ENCODE assay signal across 1 cellular context in the genomic region with DNA sequence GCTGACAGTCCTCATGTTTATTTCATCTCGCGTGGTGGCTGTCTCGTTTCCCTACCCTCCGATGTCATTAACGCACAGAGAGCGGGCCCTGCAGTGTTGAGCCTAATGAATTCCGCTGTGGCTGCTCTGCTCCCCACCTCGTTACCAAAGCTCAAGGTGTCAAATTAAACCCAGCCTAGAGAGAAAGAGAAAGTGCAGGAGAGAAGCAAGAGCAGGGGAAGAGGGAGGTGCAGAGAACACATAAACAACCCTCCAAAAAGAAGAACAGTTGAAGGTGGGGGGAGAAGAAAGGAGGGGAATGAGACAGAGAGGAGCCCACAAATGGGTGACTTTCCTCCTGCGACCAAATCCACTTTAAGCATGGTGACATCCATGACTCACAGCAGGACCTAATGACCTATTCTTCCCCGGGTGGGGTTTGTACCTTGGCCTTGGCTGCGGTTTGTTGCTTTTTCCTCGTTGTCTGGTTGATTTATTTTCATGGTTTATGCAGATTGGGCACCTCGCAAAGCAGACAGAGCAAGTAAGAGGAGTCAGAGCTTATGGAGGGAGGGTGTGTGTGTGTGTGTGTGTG.
TF ChIP-seq lines count a peak whose summit lies in the region.

No MANE protein-coding gene starts in this region.

TF ChIP-seq in HEK293, 187 proteins besides CTCF, POLR2A, EP300 and RAD21 (continued from another document and continues in another):
- peak; percentile 86 for TF ChIP-seq ZNF341 (tag by site-specific recombination; IDR thresholded peaks at IDR 0.05; ENCODE audit: low read depth)
- no peak for TF ChIP-seq ZNF48 (tag by site-specific recombination; IDR thresholded peaks at IDR 0.05)
- TF ChIP-seq ZNF623 (tag by site-specific recombination; IDR thresholded peaks at IDR 0.05) = no peak
- peak; percentile 36; the same call in 1 of the 2 replicates for TF ChIP-seq WT1 (tag by site-specific recombination; IDR thresholded peaks at IDR 0.05)
- TF ChIP-seq ZNF658 (tag by site-specific recombination; IDR thresholded peaks at IDR 0.05) = no peak
- TF ChIP-seq, protein P1, sequence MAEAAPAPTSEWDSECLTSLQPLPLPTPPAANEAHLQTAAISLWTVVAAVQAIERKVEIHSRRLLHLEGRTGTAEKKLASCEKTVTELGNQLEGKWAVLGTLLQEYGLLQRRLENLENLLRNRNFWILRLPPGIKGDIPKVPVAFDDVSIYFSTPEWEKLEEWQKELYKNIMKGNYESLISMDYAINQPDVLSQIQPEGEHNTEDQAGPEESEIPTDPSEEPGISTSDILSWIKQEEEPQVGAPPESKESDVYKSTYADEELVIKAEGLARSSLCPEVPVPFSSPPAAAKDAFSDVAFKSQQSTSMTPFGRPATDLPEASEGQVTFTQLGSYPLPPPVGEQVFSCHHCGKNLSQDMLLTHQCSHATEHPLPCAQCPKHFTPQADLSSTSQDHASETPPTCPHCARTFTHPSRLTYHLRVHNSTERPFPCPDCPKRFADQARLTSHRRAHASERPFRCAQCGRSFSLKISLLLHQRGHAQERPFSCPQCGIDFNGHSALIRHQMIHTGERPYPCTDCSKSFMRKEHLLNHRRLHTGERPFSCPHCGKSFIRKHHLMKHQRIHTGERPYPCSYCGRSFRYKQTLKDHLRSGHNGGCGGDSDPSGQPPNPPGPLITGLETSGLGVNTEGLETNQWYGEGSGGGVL (tag by site-specific recombination; IDR thresholded peaks at IDR 0.05) = peak; percentile 83
- TF ChIP-seq ZXDB (tag by site-specific recombination; IDR thresholded peaks at IDR 0.05) = no peak
- TF ChIP-seq ZNF211 (tag by site-specific recombination; IDR thresholded peaks at IDR 0.05; ENCODE audit: low read depth) = no peak
- no peak for TF ChIP-seq OVOL3 (tag by site-specific recombination; IDR thresholded peaks at IDR 0.05)
- TF ChIP-seq, protein P2, sequence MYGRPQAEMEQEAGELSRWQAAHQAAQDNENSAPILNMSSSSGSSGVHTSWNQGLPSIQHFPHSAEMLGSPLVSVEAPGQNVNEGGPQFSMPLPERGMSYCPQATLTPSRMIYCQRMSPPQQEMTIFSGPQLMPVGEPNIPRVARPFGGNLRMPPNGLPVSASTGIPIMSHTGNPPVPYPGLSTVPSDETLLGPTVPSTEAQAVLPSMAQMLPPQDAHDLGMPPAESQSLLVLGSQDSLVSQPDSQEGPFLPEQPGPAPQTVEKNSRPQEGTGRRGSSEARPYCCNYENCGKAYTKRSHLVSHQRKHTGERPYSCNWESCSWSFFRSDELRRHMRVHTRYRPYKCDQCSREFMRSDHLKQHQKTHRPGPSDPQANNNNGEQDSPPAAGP (tag by site-specific recombination; IDR thresholded peaks at IDR 0.05) = no peak; the same call in 1 of the 2 replicates
- TF ChIP-seq, protein P3, sequence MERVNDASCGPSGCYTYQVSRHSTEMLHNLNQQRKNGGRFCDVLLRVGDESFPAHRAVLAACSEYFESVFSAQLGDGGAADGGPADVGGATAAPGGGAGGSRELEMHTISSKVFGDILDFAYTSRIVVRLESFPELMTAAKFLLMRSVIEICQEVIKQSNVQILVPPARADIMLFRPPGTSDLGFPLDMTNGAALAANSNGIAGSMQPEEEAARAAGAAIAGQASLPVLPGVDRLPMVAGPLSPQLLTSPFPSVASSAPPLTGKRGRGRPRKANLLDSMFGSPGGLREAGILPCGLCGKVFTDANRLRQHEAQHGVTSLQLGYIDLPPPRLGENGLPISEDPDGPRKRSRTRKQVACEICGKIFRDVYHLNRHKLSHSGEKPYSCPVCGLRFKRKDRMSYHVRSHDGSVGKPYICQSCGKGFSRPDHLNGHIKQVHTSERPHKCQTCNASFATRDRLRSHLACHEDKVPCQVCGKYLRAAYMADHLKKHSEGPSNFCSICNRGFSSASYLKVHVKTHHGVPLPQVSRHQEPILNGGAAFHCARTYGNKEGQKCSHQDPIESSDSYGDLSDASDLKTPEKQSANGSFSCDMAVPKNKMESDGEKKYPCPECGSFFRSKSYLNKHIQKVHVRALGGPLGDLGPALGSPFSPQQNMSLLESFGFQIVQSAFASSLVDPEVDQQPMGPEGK (tag by site-specific recombination; IDR thresholded peaks at IDR 0.05) = peak; percentile 87
- TF ChIP-seq ZNF114 (tag by site-specific recombination; IDR thresholded peaks at IDR 0.05) = no peak
- peak; percentile 40; the same call in 1 of the 2 replicates for TF ChIP-seq PRDM1 (tag by site-specific recombination; IDR thresholded peaks at IDR 0.05)
- no peak; the same call in 1 of the 2 replicates for TF ChIP-seq ZNF121 (tag by site-specific recombination; IDR thresholded peaks at IDR 0.05)
- peak; percentile 71 for TF ChIP-seq ZNF600 (tag by site-specific recombination; IDR thresholded peaks at IDR 0.05)
- TF ChIP-seq, protein P4, sequence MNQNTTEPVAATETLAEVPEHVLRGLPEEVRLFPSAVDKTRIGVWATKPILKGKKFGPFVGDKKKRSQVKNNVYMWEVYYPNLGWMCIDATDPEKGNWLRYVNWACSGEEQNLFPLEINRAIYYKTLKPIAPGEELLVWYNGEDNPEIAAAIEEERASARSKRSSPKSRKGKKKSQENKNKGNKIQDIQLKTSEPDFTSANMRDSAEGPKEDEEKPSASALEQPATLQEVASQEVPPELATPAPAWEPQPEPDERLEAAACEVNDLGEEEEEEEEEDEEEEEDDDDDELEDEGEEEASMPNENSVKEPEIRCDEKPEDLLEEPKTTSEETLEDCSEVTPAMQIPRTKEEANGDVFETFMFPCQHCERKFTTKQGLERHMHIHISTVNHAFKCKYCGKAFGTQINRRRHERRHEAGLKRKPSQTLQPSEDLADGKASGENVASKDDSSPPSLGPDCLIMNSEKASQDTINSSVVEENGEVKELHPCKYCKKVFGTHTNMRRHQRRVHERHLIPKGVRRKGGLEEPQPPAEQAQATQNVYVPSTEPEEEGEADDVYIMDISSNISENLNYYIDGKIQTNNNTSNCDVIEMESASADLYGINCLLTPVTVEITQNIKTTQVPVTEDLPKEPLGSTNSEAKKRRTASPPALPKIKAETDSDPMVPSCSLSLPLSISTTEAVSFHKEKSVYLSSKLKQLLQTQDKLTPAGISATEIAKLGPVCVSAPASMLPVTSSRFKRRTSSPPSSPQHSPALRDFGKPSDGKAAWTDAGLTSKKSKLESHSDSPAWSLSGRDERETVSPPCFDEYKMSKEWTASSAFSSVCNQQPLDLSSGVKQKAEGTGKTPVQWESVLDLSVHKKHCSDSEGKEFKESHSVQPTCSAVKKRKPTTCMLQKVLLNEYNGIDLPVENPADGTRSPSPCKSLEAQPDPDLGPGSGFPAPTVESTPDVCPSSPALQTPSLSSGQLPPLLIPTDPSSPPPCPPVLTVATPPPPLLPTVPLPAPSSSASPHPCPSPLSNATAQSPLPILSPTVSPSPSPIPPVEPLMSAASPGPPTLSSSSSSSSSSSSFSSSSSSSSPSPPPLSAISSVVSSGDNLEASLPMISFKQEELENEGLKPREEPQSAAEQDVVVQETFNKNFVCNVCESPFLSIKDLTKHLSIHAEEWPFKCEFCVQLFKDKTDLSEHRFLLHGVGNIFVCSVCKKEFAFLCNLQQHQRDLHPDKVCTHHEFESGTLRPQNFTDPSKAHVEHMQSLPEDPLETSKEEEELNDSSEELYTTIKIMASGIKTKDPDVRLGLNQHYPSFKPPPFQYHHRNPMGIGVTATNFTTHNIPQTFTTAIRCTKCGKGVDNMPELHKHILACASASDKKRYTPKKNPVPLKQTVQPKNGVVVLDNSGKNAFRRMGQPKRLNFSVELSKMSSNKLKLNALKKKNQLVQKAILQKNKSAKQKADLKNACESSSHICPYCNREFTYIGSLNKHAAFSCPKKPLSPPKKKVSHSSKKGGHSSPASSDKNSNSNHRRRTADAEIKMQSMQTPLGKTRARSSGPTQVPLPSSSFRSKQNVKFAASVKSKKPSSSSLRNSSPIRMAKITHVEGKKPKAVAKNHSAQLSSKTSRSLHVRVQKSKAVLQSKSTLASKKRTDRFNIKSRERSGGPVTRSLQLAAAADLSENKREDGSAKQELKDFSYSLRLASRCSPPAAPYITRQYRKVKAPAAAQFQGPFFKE (tag by site-specific recombination; IDR thresholded peaks at IDR 0.05; ENCODE audit: borderline replicate concordance) = no peak
- TF ChIP-seq ZNF202 (tag by site-specific recombination; IDR thresholded peaks at IDR 0.05; ENCODE audit: borderline replicate concordance) = peak; percentile 61; the same call in 1 of the 2 replicates
- no peak for TF ChIP-seq ZNF660 (tag by site-specific recombination; IDR thresholded peaks at IDR 0.05)
- TF ChIP-seq, protein P5, sequence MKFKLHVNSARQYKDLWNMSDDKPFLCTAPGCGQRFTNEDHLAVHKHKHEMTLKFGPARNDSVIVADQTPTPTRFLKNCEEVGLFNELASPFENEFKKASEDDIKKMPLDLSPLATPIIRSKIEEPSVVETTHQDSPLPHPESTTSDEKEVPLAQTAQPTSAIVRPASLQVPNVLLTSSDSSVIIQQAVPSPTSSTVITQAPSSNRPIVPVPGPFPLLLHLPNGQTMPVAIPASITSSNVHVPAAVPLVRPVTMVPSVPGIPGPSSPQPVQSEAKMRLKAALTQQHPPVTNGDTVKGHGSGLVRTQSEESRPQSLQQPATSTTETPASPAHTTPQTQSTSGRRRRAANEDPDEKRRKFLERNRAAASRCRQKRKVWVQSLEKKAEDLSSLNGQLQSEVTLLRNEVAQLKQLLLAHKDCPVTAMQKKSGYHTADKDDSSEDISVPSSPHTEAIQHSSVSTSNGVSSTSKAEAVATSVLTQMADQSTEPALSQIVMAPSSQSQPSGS (tag by site-specific recombination; IDR thresholded peaks at IDR 0.05; ENCODE audit: low read depth) = no peak
- TF ChIP-seq, protein P6, sequence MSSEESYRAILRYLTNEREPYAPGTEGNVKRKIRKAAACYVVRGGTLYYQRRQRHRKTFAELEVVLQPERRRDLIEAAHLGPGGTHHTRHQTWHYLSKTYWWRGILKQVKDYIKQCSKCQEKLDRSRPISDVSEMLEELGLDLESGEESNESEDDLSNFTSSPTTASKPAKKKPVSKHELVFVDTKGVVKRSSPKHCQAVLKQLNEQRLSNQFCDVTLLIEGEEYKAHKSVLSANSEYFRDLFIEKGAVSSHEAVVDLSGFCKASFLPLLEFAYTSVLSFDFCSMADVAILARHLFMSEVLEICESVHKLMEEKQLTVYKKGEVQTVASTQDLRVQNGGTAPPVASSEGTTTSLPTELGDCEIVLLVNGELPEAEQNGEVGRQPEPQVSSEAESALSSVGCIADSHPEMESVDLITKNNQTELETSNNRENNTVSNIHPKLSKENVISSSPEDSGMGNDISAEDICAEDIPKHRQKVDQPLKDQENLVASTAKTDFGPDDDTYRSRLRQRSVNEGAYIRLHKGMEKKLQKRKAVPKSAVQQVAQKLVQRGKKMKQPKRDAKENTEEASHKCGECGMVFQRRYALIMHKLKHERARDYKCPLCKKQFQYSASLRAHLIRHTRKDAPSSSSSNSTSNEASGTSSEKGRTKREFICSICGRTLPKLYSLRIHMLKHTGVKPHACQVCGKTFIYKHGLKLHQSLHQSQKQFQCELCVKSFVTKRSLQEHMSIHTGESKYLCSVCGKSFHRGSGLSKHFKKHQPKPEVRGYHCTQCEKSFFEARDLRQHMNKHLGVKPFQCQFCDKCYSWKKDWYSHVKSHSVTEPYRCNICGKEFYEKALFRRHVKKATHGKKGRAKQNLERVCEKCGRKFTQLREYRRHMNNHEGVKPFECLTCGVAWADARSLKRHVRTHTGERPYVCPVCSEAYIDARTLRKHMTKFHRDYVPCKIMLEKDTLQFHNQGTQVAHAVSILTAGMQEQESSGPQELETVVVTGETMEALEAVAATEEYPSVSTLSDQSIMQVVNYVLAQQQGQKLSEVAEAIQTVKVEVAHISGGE (tag by site-specific recombination; conservative IDR thresholded peaks at IDR 0.05; ENCODE audit: low read depth) = no peak
- peak; percentile 49 for TF ChIP-seq ZIC2 (tag by site-specific recombination; IDR thresholded peaks at IDR 0.05)
- peak; percentile 65 for TF ChIP-seq ZBTB17 (tag by site-specific recombination; IDR thresholded peaks at IDR 0.05)
- no peak for TF ChIP-seq ZNF404 (tag by site-specific recombination; IDR thresholded peaks at IDR 0.05)
- no peak for TF ChIP-seq ZNF223 (tag by site-specific recombination; IDR thresholded peaks at IDR 0.05)
- no peak for TF ChIP-seq ZNF174 (tag by site-specific recombination; IDR thresholded peaks at IDR 0.05)
- TF ChIP-seq, protein P7, sequence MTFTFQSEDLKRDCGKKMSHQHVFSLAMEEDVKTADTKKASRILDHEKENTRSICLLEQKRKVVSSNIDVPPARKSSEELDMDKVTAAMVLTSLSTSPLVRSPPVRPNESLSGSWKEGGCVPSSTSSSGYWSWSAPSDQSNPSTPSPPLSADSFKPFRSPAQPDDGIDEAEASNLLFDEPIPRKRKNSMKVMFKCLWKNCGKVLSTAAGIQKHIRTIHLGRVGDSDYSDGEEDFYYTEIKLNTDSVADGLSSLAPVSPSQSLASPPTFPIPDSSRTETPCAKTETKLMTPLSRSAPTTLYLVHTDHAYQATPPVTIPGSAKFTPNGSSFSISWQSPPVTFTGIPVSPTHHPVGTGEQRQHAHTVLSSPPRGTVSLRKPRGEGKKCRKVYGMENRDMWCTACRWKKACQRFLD (tag by site-specific recombination; IDR thresholded peaks at IDR 0.05) = no peak
- 0 out of 2 replicates have a peak, but pooled peaks have one; percentile 25 for TF ChIP-seq SCRT2 (tag by site-specific recombination; IDR thresholded peaks at IDR 0.05)
- TF ChIP-seq ZBTB8A (tag by site-specific recombination; IDR thresholded peaks at IDR 0.05) = peak; percentile 65
- no peak for TF ChIP-seq GLI2 (tag by site-specific recombination; IDR thresholded peaks at IDR 0.05; ENCODE audit: borderline replicate concordance, low read depth)
- TF ChIP-seq ZNF302 (tag by site-specific recombination; IDR thresholded peaks at IDR 0.05; ENCODE audit: low read depth) = no peak
- TF ChIP-seq ZNF366 (tag by site-specific recombination; conservative IDR thresholded peaks at IDR 0.05) = peak; percentile 73
- TF ChIP-seq ZNF777 (tag by site-specific recombination; IDR thresholded peaks at IDR 0.05; ENCODE audit: borderline replicate concordance) = no peak
- TF ChIP-seq ZNF37A (tag by site-specific recombination; IDR thresholded peaks at IDR 0.05) = no peak
- TF ChIP-seq ZNF843 (tag by site-specific recombination; IDR thresholded peaks at IDR 0.05) = 0 out of 2 replicates have a peak, but pooled peaks have one; percentile 37
- peak; percentile 37; the same call in 1 of the 2 replicates for TF ChIP-seq ZNF2 (tag by site-specific recombination; IDR thresholded peaks at IDR 0.05)
- TF ChIP-seq SP3 (tag by site-specific recombination; IDR thresholded peaks at IDR 0.05) = no peak
- TF ChIP-seq ZNF324 (tag by site-specific recombination; IDR thresholded peaks at IDR 0.05) = 0 out of 2 replicates have a peak, but pooled peaks have one; percentile 17
- TF ChIP-seq TRIM28 (IDR thresholded peaks at IDR 0.05; ENCODE audit: borderline replicate concordance, low read length) = peak; percentile 62
- TF ChIP-seq ZNF16 (tag by site-specific recombination; IDR thresholded peaks at IDR 0.05; ENCODE audit: low read depth) = no peak
- no peak for TF ChIP-seq SALL2 (tag by site-specific recombination; IDR thresholded peaks at IDR 0.05; ENCODE audit: borderline replicate concordance)
- no peak for TF ChIP-seq ZNF529 (tag by site-specific recombination; IDR thresholded peaks at IDR 0.05; ENCODE audit: insufficient replicate concordance)
- TF ChIP-seq ZNF530 (tag by site-specific recombination; IDR thresholded peaks at IDR 0.05; ENCODE audit: low read depth) = no peak
- no peak for TF ChIP-seq HOXC10 (CRISPR knock-in tag; IDR thresholded peaks at IDR 0.05)
